25 cellular contexts compared by ENCODE assay signal in genomic region chr15:75533945-75534344, GRCh38. TPM values are rescaled to one million over a fixed set of nuclear protein-coding genes. Genes with fewer than 3 reads are reported as not detected.
DNase-seq lines count a peak whose midpoint lies in the region; ATAC-seq and TF ChIP-seq lines count a peak whose summit lies in the region.
"Had no signal": no experiment of that assay in that cellular context is flagged by ENCODE, and none has a peak within 500 bp of the region (broad histone marks: within the 10 kb centered on the region; RNA-seq: fewer than 3 reads in every experiment).

No MANE protein-coding gene starts in this region.

- no peaks in the 10 kb centered on the region for H3K27me3 ChIP-seq in Panc1 (ENCODE audit: control insufficient read depth, insufficient read depth, low read length)
- no peaks in the 10 kb centered on the region for H3K27me3 ChIP-seq in esophagus muscularis mucosa
- H3K27me3 ChIP-seq in thyroid gland, result no peaks in the 10 kb centered on the region
- H3K27me3 ChIP-seq: adrenal gland, pancreas, right atrium auricular region had no signal

- H3K27ac ChIP-seq in Panc1 (ENCODE audit: low read length), result peak overlapping the region; percentile 20; the same call in 1 of the 2 replicates
- peak overlapping the region; percentile 81 to 86 (median 84) for H3K27ac ChIP-seq in esophagus muscularis mucosa (replicated peaks in 1 of 4)
- H3K27ac ChIP-seq in thyroid gland, result peak overlapping the region in 2 of 3 donors; percentile 11 to 79
- H3K27ac ChIP-seq: GM23248, pancreas, right atrium auricular region had no signal

- intact Hi-C loops in activated naive CD4-positive, alpha-beta T cell treated with anti-CD3 and anti-CD28 coated beads for 36 hours (cut with micrococcal nuclease), result no loop called here
- intact Hi-C loops in Panc1 (cut with micrococcal nuclease; ENCODE audit: unreplicated experiment), result no loop called here
- intact Hi-C loops in esophagus muscularis mucosa (cut with DNase I), result loop anchor here (5.0 kb wide), 1 partner anchor 43 kb away; the partner anchor contains the start of gene PTPN9
- intact Hi-C loops in thyroid gland (cut with DNase I), result no loop called here

- 88% methylated on average over 1 of the region's 1 CpG for WGBS in esophagus muscularis mucosa
- WGBS in thyroid gland, 2 donors, result 82 to 93% methylated on average over 1 of the region's 1 CpG

- no peak for DNase-seq in activated naive CD4-positive, alpha-beta T cell treated with anti-CD3 and anti-CD28 coated beads, Interleukin-2, amount 50 U/mL, for 72 hours (ENCODE audit: low spot score in 2 of 2)
- no peak for DNase-seq in activated naive CD4-positive, alpha-beta T cell treated with anti-CD3 and anti-CD28 coated beads for 36 hours
- no peak for DNase-seq in Panc1 (ENCODE audit: low read depth, low spot score)
- DNase-seq in esophagus muscularis mucosa (ENCODE audit: extremely low spot score), result no peak
- DNase-seq in thyroid gland, result no peak
- DNase-seq in NCI-H446 (lab: John Stamatoyannopoulos, UW), result no peak
- no peak for DNase-seq in stimulated activated CD4-positive, alpha-beta T cell treated with anti-CD3 and anti-CD28 coated beads, Interleukin-4, amount 100 ng/mL, for 24 hours
- DNase-seq in SIG-M5 (lab: John Stamatoyannopoulos, UW), result no peak
- DNase-seq: activated CD8-positive, alpha-beta memory T cell treated with anti-CD3 and anti-CD28 coated beads for 24 hours; activated effector memory CD4-positive, alpha-beta T cell treated with anti-CD3 and anti-CD28 coated beads, Interleukin-2, amount 50 U/mL, for 16 hours; adrenal gland; DMS153; GM23248; head of caudate nucleus; NCI-H1105 treated with DMSO at 0.1 percent for 48 hours; NCI-H2081; NCI-H2227 treated with DMSO at 0.1 percent for 48 hours; NCI-H774; pancreas; stimulated activated CD4-positive, alpha-beta T cell treated with anti-CD3 and anti-CD28 coated beads, Interleukin-12 subunit alpha, Interleukin-12 subunit beta, amount 100 ng/mL, for 4 hours; stimulated activated CD4-positive, alpha-beta T cell treated with anti-CD3 and anti-CD28 coated beads, Interleukin-4, amount 100 ng/mL, for 4 hours; stimulated activated naive B cell treated with anti-CD40 and anti-IgM and Interleukin-4, amounts not matched to agents 10 μg/mL and 1 μg/mL and 100 μg/mL, for 72 hours; T-helper 1 cell had no signal

- peak; percentile 26 to 43 for ATAC-seq in activated naive CD4-positive, alpha-beta T cell treated with anti-CD3 and anti-CD28 coated beads, Interleukin-2, amount 50 U/mL, for 72 hours
- no peak for ATAC-seq in Panc1
- ATAC-seq: pancreas; stimulated activated naive B cell treated with anti-CD40 and anti-IgM and Interleukin-4, amounts not matched to agents 10 μg/mL and 1 μg/mL and 100 μg/mL, for 72 hours had no signal

- BruUV-seq in Panc1 (replicated peaks; lab: Mats Ljungman, UMichigan), result no TSS peak

- POLR2A ChIA-PET in Panc1 (lab: Charles Lee), result interaction anchor here (0.7 kb wide), 1 partner anchor 147 kb away, joined by 6 read pairs; no protein-coding TSS in a partner anchor

- H3K4me1 ChIP-seq in Panc1 (ENCODE audit: control insufficient read depth, insufficient read depth, low read length) (peaks cover 33% of the 10 kb centered on the region), esophagus muscularis mucosa (peaks cover 33 to 57% (median 48%) of the 10 kb centered on the region in 4 donors), thyroid gland (peaks cover 29 to 40% of the 10 kb centered on the region in 2 donors)

- H3K27me3 Mint-ChIP-seq in activated naive CD4-positive, alpha-beta T cell treated with anti-CD3 and anti-CD28 coated beads for 36 hours (ENCODE audit: low read depth), result no peaks in the 10 kb centered on the region
- H3K27me3 Mint-ChIP-seq: brain; stimulated activated naive B cell treated with anti-CD40 and anti-IgM and Interleukin-4, amounts not matched to agents 10 μg/mL and 1 μg/mL and 100 μg/mL, for 72 hours had no signal

- no peak for TF ChIP-seq POLR2A in esophagus muscularis mucosa (IDR thresholded peaks at IDR 0.05; ENCODE audit: low read depth)
- TF ChIP-seq POLR2A in thyroid gland (IDR thresholded peaks at IDR 0.05), result no peak

- CTCF ChIA-PET in activated naive CD4-positive, alpha-beta T cell treated with anti-CD3 and anti-CD28 coated beads for 36 hours (lab: Charles Lee), result no interaction called here
- CTCF ChIA-PET in Panc1 (lab: Charles Lee), result interaction anchor here (0.5 kb wide), 1 partner anchor 31 kb away, joined by 3 read pairs; no protein-coding TSS in a partner anchor

- H3K9me3 Mint-ChIP-seq in activated naive CD4-positive, alpha-beta T cell treated with anti-CD3 and anti-CD28 coated beads, Interleukin-2, amount 50 U/mL, for 72 hours, result no peaks in the 10 kb centered on the region
- H3K9me3 Mint-ChIP-seq in activated naive CD4-positive, alpha-beta T cell treated with anti-CD3 and anti-CD28 coated beads for 36 hours, result no peaks in the 10 kb centered on the region
- H3K9me3 Mint-ChIP-seq: brain; stimulated activated naive B cell treated with anti-CD40 and anti-IgM and Interleukin-4, amounts not matched to agents 10 μg/mL and 1 μg/mL and 100 μg/mL, for 72 hours had no signal

- H3K4me3 ChIP-seq in Panc1 (ENCODE audit: low read depth in 2 of 2, low read length in 2 of 2) (no peak overlapping the region), esophagus muscularis mucosa (no peak overlapping the region), thyroid gland (replicated peaks in 1 of 3) (no peak overlapping the region)
- H3K4me3 ChIP-seq: adrenal gland, GM23248, pancreas, right atrium auricular region had no signal

- H3K36me3 ChIP-seq in Panc1 (ENCODE audit: control insufficient read depth, insufficient read depth, low read length) (no peaks in the 10 kb centered on the region), esophagus muscularis mucosa (no peaks in the 10 kb centered on the region), thyroid gland (no peaks in the 10 kb centered on the region)
- H3K36me3 ChIP-seq: adrenal gland, pancreas, right atrium auricular region had no signal

- TF ChIP-seq EP300 in esophagus muscularis mucosa (IDR thresholded peaks at IDR 0.05), result no peak

- H3K36me3 Mint-ChIP-seq in activated naive CD4-positive, alpha-beta T cell treated with anti-CD3 and anti-CD28 coated beads, Interleukin-2, amount 50 U/mL, for 72 hours, result peaks cover 0 to 6% of the 10 kb centered on the region in 2 donors
- peaks cover 2% of the 10 kb centered on the region for H3K36me3 Mint-ChIP-seq in activated naive CD4-positive, alpha-beta T cell treated with anti-CD3 and anti-CD28 coated beads for 36 hours (ENCODE audit: low read depth)

- in situ Hi-C loops in Panc1 (cut with HindIII; ENCODE audit: low pct_unique_long_range_greater_than_20kb, low sequenced_read_pairs), result no loop called here

- TF ChIP-seq CTCF in Panc1 (IDR thresholded peaks at IDR 0.05) (no peak), esophagus muscularis mucosa (IDR thresholded peaks at IDR 0.05) (no peak), thyroid gland (IDR thresholded peaks at IDR 0.05) (no peak)

- H3K27ac Mint-ChIP-seq in activated naive CD4-positive, alpha-beta T cell treated with anti-CD3 and anti-CD28 coated beads, Interleukin-2, amount 50 U/mL, for 72 hours, result no peak overlapping the region
- no peak overlapping the region for H3K27ac Mint-ChIP-seq in activated naive CD4-positive, alpha-beta T cell treated with anti-CD3 and anti-CD28 coated beads for 36 hours
- H3K27ac Mint-ChIP-seq: stimulated activated naive B cell treated with anti-CD40 and anti-IgM and Interleukin-4, amounts not matched to agents 10 μg/mL and 1 μg/mL and 100 μg/mL, for 72 hours had no signal

- H3K9me3 ChIP-seq in Panc1 (ENCODE audit: control insufficient read depth, insufficient read depth, low read depth, low read length) (no peaks in the 10 kb centered on the region), esophagus muscularis mucosa (no peaks in the 10 kb centered on the region), thyroid gland (no peaks in the 10 kb centered on the region)
- H3K9me3 ChIP-seq: adrenal gland, pancreas, right atrium auricular region had no signal

- H3K4me3 Mint-ChIP-seq in activated naive CD4-positive, alpha-beta T cell treated with anti-CD3 and anti-CD28 coated beads for 36 hours, result no peak overlapping the region
- H3K4me3 Mint-ChIP-seq: brain; stimulated activated naive B cell treated with anti-CD40 and anti-IgM and Interleukin-4, amounts not matched to agents 10 μg/mL and 1 μg/mL and 100 μg/mL, for 72 hours had no signal

- H3K4me1 Mint-ChIP-seq in activated naive CD4-positive, alpha-beta T cell treated with anti-CD3 and anti-CD28 coated beads for 36 hours (ENCODE audit: low read depth), result peaks cover 15% of the 10 kb centered on the region

RNA-seq across cellular contexts. Expression of gene PTPN9, which starts 45.2 kb away (rescaled TPM):
- 10 to 100 TPM; 11.6 to 14.4 TPM for total RNA-seq in activated naive CD4-positive, alpha-beta T cell treated with anti-CD3 and anti-CD28 coated beads, Interleukin-2, amount 50 U/mL, for 72 hours
- total RNA-seq in activated naive CD4-positive, alpha-beta T cell treated with anti-CD3 and anti-CD28 coated beads for 36 hours, result 10 to 100 TPM in 1 of 2 experiments, 1 to 10 TPM in 1; 9.5 to 10.1 TPM
- 38.4 TPM for total RNA-seq in Panc1 (2021; ENCODE audit: unreplicated experiment)
- 33.8 TPM for polyA plus RNA-seq in Panc1 (2012; ENCODE audit: insufficient read length)
- 10 to 100 TPM; 20.3 to 31.6 (median 27.5) TPM for total RNA-seq in esophagus muscularis mucosa
- 10 to 100 TPM; 66.4 to 83.5 (median 73.6) TPM for total RNA-seq in thyroid gland

Comparison
In these comparisons a context has a peak if more than half of its experiments do, and no peak if none do; other contexts are left out.
1. H3K27ac ChIP-seq: peak in every context shown above with its lines; median percentile 84 in esophagus muscularis mucosa; 45 in thyroid gland; 20 in Panc1.